Comparison of ENCODE assay signal across 33 cellular contexts in the genomic region with DNA sequence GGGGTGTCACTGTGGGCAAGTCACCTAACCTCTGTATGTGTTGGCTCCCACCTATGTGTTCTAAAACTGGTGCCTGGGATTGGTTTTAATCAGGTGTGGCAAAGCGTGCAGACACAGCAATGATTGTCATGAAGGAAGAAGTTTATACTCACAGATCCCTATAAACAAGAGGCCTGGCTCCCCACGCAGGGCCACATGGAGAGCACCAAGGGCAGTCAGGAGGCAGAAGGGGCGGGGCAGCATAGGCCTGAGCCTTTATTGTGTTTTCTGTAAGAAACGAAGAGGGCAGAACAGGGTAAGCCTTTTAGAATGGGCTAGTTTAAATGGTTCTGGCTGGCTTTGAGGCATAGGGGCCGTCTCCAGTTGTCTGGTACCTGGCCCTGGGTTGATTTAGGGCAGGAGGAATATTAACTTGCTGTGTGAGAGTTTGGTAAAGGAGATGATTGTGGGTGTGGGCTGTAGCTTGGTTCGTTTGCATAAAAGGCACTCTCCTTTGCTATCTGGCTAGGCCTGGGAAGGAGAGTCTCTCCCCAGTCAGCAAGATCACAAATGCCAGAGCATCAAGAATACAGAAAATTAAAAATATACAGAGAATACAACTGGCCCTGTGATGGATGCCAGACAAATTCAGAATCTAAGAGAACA. TPM values are rescaled to one million over a fixed set of nuclear protein-coding genes. Genes with fewer than 3 reads are reported as not detected.
DNase-seq lines count a peak whose midpoint lies in the region; ATAC-seq and TF ChIP-seq lines count a peak whose summit lies in the region.
"Had no signal": no experiment of that assay in that cellular context is flagged by ENCODE, and none has a peak within 500 bp of the region (broad histone marks: within the 10 kb centered on the region; RNA-seq: fewer than 3 reads in every experiment).

No MANE protein-coding gene starts in this region.

- ATAC-seq in HG03196 (IDR thresholded peaks at IDR 0.05; ENCODE audit: unreplicated experiment), result no peak
- ATAC-seq: A549; activated CD8-positive, alpha-beta memory T cell treated with anti-CD3 and anti-CD28 coated beads, Interleukin-2, amount 10 ng/mL, durations not matched to agents 7 days and 5 days; esophagus mucosa; natural killer cell; pancreas had no signal

- no peak for TF ChIP-seq CTCF in colonic mucosa (IDR thresholded peaks at IDR 0.05)
- no peak for TF ChIP-seq CTCF in neural crest cell (conservative IDR thresholded peaks at IDR 0.05)

- in situ Hi-C loops in G401 (cut with HindIII; ENCODE audit: low sequenced_read_pairs), result no loop called here

- no peak overlapping the region for H3K4me2 ChIP-seq in Karpas-422 (ENCODE audit: low read depth, low read length, poor library complexity, severe bottlenecking)
- H3K4me2 ChIP-seq: A549, smooth muscle cell had no signal

- peaks cover 8% of the 10 kb centered on the region for H3K4me1 Mint-ChIP-seq in neural crest cell
- H3K4me1 Mint-ChIP-seq: activated CD8-positive, alpha-beta memory T cell treated with anti-CD3 and anti-CD28 coated beads, Interleukin-2, amount 10 ng/mL, durations not matched to agents 7 days and 5 days; natural killer cell had no signal

- H3K4me1 ChIP-seq in Karpas-422 (ENCODE audit: low read length) (peaks cover 9% of the 10 kb centered on the region), colonic mucosa (no peaks in the 10 kb centered on the region)
- H3K4me1 ChIP-seq: A549, vagina had no signal

- H3K79me2 ChIP-seq in Karpas-422 (ENCODE audit: low read length), result no peaks in the 10 kb centered on the region

- H3K27ac ChIP-seq in Karpas-422 (ENCODE audit: low read length), result no peak overlapping the region
- no peak overlapping the region for H3K27ac ChIP-seq in colonic mucosa
- H3K27ac ChIP-seq: A549, HL-60, vagina had no signal

- no peaks in the 10 kb centered on the region for H3K27me3 ChIP-seq in Karpas-422 (ENCODE audit: low read length)
- H3K27me3 ChIP-seq in colonic mucosa, result no peaks in the 10 kb centered on the region
- H3K27me3 ChIP-seq: pancreas, vagina had no signal

- peaks cover 3% of the 10 kb centered on the region for H3K27me3 Mint-ChIP-seq in neural crest cell (ENCODE audit: low read depth)
- H3K27me3 Mint-ChIP-seq: activated CD8-positive, alpha-beta memory T cell treated with anti-CD3 and anti-CD28 coated beads, Interleukin-2, amount 10 ng/mL, durations not matched to agents 7 days and 5 days; CD4-positive, alpha-beta T cell had no signal

- no peak overlapping the region for H3K4me3 Mint-ChIP-seq in neural crest cell
- H3K4me3 Mint-ChIP-seq: activated CD8-positive, alpha-beta memory T cell treated with anti-CD3 and anti-CD28 coated beads, Interleukin-2, amount 10 ng/mL, durations not matched to agents 7 days and 5 days; CD4-positive, alpha-beta T cell; natural killer cell had no signal

- peaks cover 3% of the 10 kb centered on the region for H3K9me3 Mint-ChIP-seq in neural crest cell
- H3K9me3 Mint-ChIP-seq: CD4-positive, alpha-beta T cell; natural killer cell had no signal

- H3K9me2 ChIP-seq in Karpas-422 (replicated peaks; ENCODE audit: insufficient read depth, low read length), result no peaks in the 10 kb centered on the region

- H3K9me3 ChIP-seq in Karpas-422 (ENCODE audit: low read length) (no peaks in the 10 kb centered on the region), colonic mucosa (no peaks in the 10 kb centered on the region)
- H3K9me3 ChIP-seq: A549, pancreas, vagina had no signal

- peak overlapping the region; percentile 3 for H3K27ac Mint-ChIP-seq in neural crest cell (ENCODE audit: unreplicated experiment)
- H3K27ac Mint-ChIP-seq: activated CD8-positive, alpha-beta memory T cell treated with anti-CD3 and anti-CD28 coated beads, Interleukin-2, amount 10 ng/mL, durations not matched to agents 7 days and 5 days; CD4-positive, alpha-beta T cell; natural killer cell had no signal

- no peak overlapping the region for H3K9ac ChIP-seq in Karpas-422 (ENCODE audit: low read length)
- H3K9ac ChIP-seq in colonic mucosa (ENCODE audit: low read depth in 2 of 2, low read length in 2 of 2), result peak overlapping the region in 1 of 2 donors; percentile 9

- H2AFZ ChIP-seq in Karpas-422 (ENCODE audit: low read length), result peak overlapping the region; percentile 33

- DNase-seq in G401 (ENCODE audit: low spot score) (peak; percentile 53), Karpas-422 (no peak), colonic mucosa (peak; percentile 33), neural crest cell (ENCODE audit: low read depth, low spot score) (no peak), OCI-M2 (lab: John Stamatoyannopoulos, UW; ENCODE audit: unreplicated experiment) (no peak), NCI-H128 (lab: John Stamatoyannopoulos, UW; ENCODE audit: unreplicated experiment) (no peak), AG20443 (ENCODE audit: low spot score) (no peak)
- DNase-seq: activated CD8-positive, alpha-beta memory T cell treated with anti-CD3 and anti-CD28 coated beads, Interleukin-2, amount 10 ng/mL, durations not matched to agents 7 days and 5 days; activated T-cell treated with anti-CD3 and anti-CD28 coated beads, Interleukin-2, amount 50 U/mL, for 48 hours; AML-193; CD4-positive, alpha-beta T cell; dermis blood vessel endothelial cell; DND-41; kidney; MV-4-11; natural killer cell; NCI-H1436 treated with DMSO at 0.1 percent for 48 hours; NCI-H2081 treated with DMSO at 0.1 percent for 48 hours; stimulated activated CD4-positive, alpha-beta T cell treated with anti-CD3 and anti-CD28 coated beads, Interleukin-1b, Interleukin-23, amount 100 ng/mL, for 48 hours; stimulated activated naive CD4-positive, alpha-beta T cell treated with Interleukin-2 at 50 U/mL for 16 hours; T-helper 1 cell had no signal

- no peaks in the 10 kb centered on the region for H3K36me3 ChIP-seq in Karpas-422 (ENCODE audit: insufficient read depth, low read length)
- no peaks in the 10 kb centered on the region for H3K36me3 ChIP-seq in colonic mucosa
- H3K36me3 ChIP-seq: pancreas, vagina had no signal

- H3K4me3 ChIP-seq in Karpas-422 (ENCODE audit: low read length) (no peak overlapping the region), colonic mucosa (no peak overlapping the region)
- H3K4me3 ChIP-seq: A549, pancreas, smooth muscle cell, vagina had no signal

- H4K20me1 ChIP-seq in Karpas-422 (ENCODE audit: insufficient read depth, low read depth, low read length), result no peaks in the 10 kb centered on the region

- intact Hi-C loops in colonic mucosa (cut with DNase I), result no loop called here

- H3K36me3 Mint-ChIP-seq in neural crest cell (ENCODE audit: low read depth), result no peaks in the 10 kb centered on the region
- H3K36me3 Mint-ChIP-seq: natural killer cell had no signal

RNA-seq across cellular contexts. Expression of a gene that starts 2.2 kb away (rescaled TPM):
- total RNA-seq in G401 (2014; rRNA removed; shearing (Covaris generic)), result 0.68 TPM in 1 of 2 replicates, not detected in the other
- not detected in 2 replicates for total RNA-seq in Karpas-422 (2014; rRNA removed; shearing (Covaris generic); ENCODE audit: low replicate concordance)
- total RNA-seq in colonic mucosa (not detected), neural crest cell (0.44 and 0.68 TPM in 2 replicates)
- total RNA-seq: activated CD8-positive, alpha-beta memory T cell treated with anti-CD3 and anti-CD28 coated beads, Interleukin-2, amount 10 ng/mL, durations not matched to agents 7 days and 5 days; astrocyte; CD4-positive, alpha-beta T cell; dermis blood vessel endothelial cell; esophagus mucosa; fibroblast of villous mesenchyme; kidney; LHCN-M2; lower leg skin; smooth muscle cell; vagina had no signal

RNA-seq across cellular contexts. Expression of a gene that starts 36.3 kb away (rescaled TPM):
- total RNA-seq in G401 (2014; rRNA removed; shearing (Covaris generic)), result not detected in 2 replicates
- not detected in 2 replicates for total RNA-seq in Karpas-422 (2014; rRNA removed; shearing (Covaris generic); ENCODE audit: low replicate concordance)
- total RNA-seq in colonic mucosa, result not detected
- total RNA-seq in neural crest cell, result not detected in 2 replicates
- total RNA-seq: activated CD8-positive, alpha-beta memory T cell treated with anti-CD3 and anti-CD28 coated beads, Interleukin-2, amount 10 ng/mL, durations not matched to agents 7 days and 5 days; astrocyte; CD4-positive, alpha-beta T cell; dermis blood vessel endothelial cell; fibroblast of villous mesenchyme; H4; kidney; LHCN-M2; lower leg skin; natural killer cell; pancreas; smooth muscle cell; vagina had no signal

Comparison
In these comparisons a context has a peak if more than half of its experiments do, and no peak if none do; other contexts are left out.
1. DNase-seq: peak in G401 (single experiment) and colonic mucosa (single experiment); none in Karpas-422 (single experiment), neural crest cell (single experiment), OCI-M2 (single experiment), NCI-H128 (single experiment) and AG20443 (single experiment).